Comparison of ENCODE assay signal across 8 cellular contexts in genomic region chr2:43773876-43774613, GRCh38. TPM values are rescaled to one million over a fixed set of nuclear protein-coding genes. Genes with fewer than 3 reads are reported as not detected.
DNase-seq lines count a peak whose midpoint lies in the region; ATAC-seq and TF ChIP-seq lines count a peak whose summit lies in the region.

TSS of gene DYNC2LI1 (plus strand) at chr2:43774039. CDS start at chr2:43774139, 100 bp downstream.

- H3K36me3 Mint-ChIP-seq in type B pancreatic cell: no peaks in the 10 kb centered on the region

- H3K4me3 ChIP-seq in GM12865 (ENCODE audit: low read depth, low read length) (peak within 1 kb of the TSS; percentile 77), heart left ventricle (peak within 1 kb of the TSS; percentile 56 to 89 (median 72))

- no peak within 1 kb of the TSS for H3K27ac ChIP-seq in adipose tissue (ENCODE audit: low read depth, low read length)
- peak within 1 kb of the TSS in 11 of 12 donors; percentile 53 to 88 (median 80) for H3K27ac ChIP-seq in heart left ventricle

- ATAC-seq in HG02759 (IDR thresholded peaks at IDR 0.05; ENCODE audit: unreplicated experiment) (peak; percentile 100), heart left ventricle (peak; percentile 97 to 100 (median 99))

- peak within 1 kb of the TSS; percentile 99 for H3K27ac Mint-ChIP-seq in type B pancreatic cell

- TF ChIP-seq CTCF in GM12865 (IDR thresholded peaks at IDR 0.05; ENCODE audit: insufficient read depth, low read depth, low read length, missing control alignments) (no peak), heart left ventricle (IDR thresholded peaks at IDR 0.05) (no peak), type B pancreatic cell (conservative IDR thresholded peaks at IDR 0.05) (no peak)

- peaks cover 0 to 22% (median 6%) of the 10 kb centered on the region in 9 donors for H3K36me3 ChIP-seq in heart left ventricle

- H3K4me1 ChIP-seq in heart left ventricle: peaks cover 0 to 14% (median 5%) of the 10 kb centered on the region in 12 donors

- WGBS in adipose tissue, 3 donors: 0 to 1% (median 0%) methylated on average over 31 of the region's 31 CpGs
- WGBS in heart left ventricle, 4 donors: 0 to 1% (median 0%) methylated on average over 22 to 31 of the region's 31 CpGs

- no peaks in the 10 kb centered on the region for H3K9me3 ChIP-seq in heart left ventricle

- DNase-seq in GM12865 (ENCODE audit: low read depth) (peak; percentile 88), NCI-H1417 treated with DMSO at 0.1 percent for 48 hours (lab: John Stamatoyannopoulos, UW) (peak; percentile 76), T follicular helper cell (ENCODE audit: low read depth) (peak; percentile 57), heart left ventricle (peak; percentile 89 to 94 (median 92)), posterior cingulate gyrus (peak; percentile 82 to 99 (median 89)), type B pancreatic cell (ENCODE audit: extremely low spot score, unreplicated experiment) (peak; percentile 90)

- TF ChIP-seq POLR2A in heart left ventricle (IDR thresholded peaks at IDR 0.05): peak in 1 of 2 donors; percentile 38

- intact Hi-C loops in heart left ventricle (cut with DNase I) (loop anchor here in 1 of 10 donors (10.0 kb wide), 1 partner anchor 159 kb away; no protein-coding TSS in a partner anchor), posterior cingulate gyrus (cut with DNase I) (loop anchor here (10.0 kb wide), 1 partner anchor 139 kb away; the partner anchor contains the start of gene PLEKHH2)

- H3K9me3 Mint-ChIP-seq in type B pancreatic cell: no peaks in the 10 kb centered on the region

- no peaks in the 10 kb centered on the region for H3K27me3 ChIP-seq in heart left ventricle

- peak within 1 kb of the TSS; percentile 98 for H3K4me3 Mint-ChIP-seq in type B pancreatic cell

- H3K27me3 Mint-ChIP-seq in type B pancreatic cell: no peaks in the 10 kb centered on the region

- peaks cover 5% of the 10 kb centered on the region for H3K4me1 Mint-ChIP-seq in type B pancreatic cell (ENCODE audit: unreplicated experiment)

RNA-seq across cellular contexts. Expression of gene DYNC2LI1, which starts in this region (rescaled TPM):
- polyA plus RNA-seq in adipose tissue (10 to 100 TPM; 11.4 to 31.5 (median 12.3) TPM), heart left ventricle (10 to 100 TPM in 1 of 2 donors, 1 to 10 TPM in 1; 7.6 to 10.3 TPM)
- total RNA-seq in heart left ventricle (10 to 100 TPM in 4 of 9 donors, 1 to 10 TPM in 5; 4.8 to 17.8 (median 9.6) TPM), type B pancreatic cell (ENCODE audit: low replicate concordance) (18.8 and 22.0 TPM in 2 replicates)
